Comparison of ENCODE assay signal across 8 cellular contexts in the genomic region with DNA sequence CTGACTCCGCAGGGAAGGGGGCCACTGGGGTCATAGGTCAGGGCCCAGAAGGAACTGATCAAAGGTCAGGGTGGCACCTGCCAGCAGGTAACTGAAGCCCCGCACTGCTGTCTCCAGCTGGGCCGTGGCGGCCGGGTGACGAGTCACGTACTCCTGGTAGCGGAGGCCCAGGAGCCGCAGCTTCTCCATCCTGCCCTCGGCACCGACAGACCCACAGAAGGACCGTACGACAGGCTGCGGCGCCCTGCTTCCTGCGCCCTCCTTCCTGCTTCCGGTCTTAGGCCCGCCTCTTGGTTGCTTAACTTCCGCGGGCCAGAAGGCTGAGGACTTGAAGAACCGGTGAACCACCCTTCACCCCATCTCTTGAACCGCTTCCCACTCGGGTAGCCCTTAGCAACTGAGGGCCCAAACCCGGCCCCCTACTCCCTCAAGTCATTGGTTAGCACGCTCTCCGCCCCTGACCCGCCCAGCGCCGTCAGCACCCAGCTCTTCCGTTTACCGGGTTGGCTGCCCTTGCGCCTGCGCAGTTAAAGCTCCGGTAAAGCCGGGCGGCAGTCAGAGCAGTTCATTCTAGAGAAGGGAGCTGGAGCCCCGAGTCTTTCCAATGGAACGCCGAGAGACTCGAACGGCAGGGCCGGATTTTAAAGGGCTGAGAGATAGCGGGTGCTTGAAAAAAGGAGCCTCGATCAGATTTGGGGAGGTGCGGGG. TPM values are rescaled to one million over a fixed set of nuclear protein-coding genes. Genes with fewer than 3 reads are reported as not detected.
DNase-seq lines count a peak whose midpoint lies in the region; ATAC-seq and TF ChIP-seq lines count a peak whose summit lies in the region.

A gene (minus strand): TSS at position 255 of the 708 bp plus-strand sequence. CDS start 66 bp downstream, at position 189.

- peaks cover 21% of the 10 kb centered on the region for H3K27me3 ChIP-seq in osteoblast (ENCODE audit: insufficient read depth, low read length)
- peaks cover 1% of the 10 kb centered on the region for H3K27me3 ChIP-seq in thoracic aorta (replicated peaks; ENCODE audit: insufficient read depth)

- H3K79me2 ChIP-seq in osteoblast (ENCODE audit: insufficient read depth, low read length) = peaks cover 20% of the 10 kb centered on the region

- DNase-seq in GM10248 (ENCODE audit: extremely low spot score) = peak; percentile 98
- DNase-seq in NCI-H1105 (lab: John Stamatoyannopoulos, UW) = peak; percentile 98
- peak; percentile 99 for DNase-seq in SKM-1 treated with dmso at 0.1 percent for 144 hours (lab: John Stamatoyannopoulos, UW; ENCODE audit: unreplicated experiment)
- peak; percentile 94 for DNase-seq in glutamatergic neuron
- peak; percentile 100 for DNase-seq in osteoblast (ENCODE audit: insufficient read length, low spot score, missing footprints)
- DNase-seq in thoracic aorta (ENCODE audit: low spot score) = peak; percentile 91

- H3K27ac ChIP-seq in osteoblast (ENCODE audit: low read depth, low read length) (peak within 1 kb of the TSS; percentile 84), thoracic aorta (peak within 1 kb of the TSS; percentile 86 to 89)

- H4K20me1 ChIP-seq in osteoblast (ENCODE audit: insufficient read depth, low read length) = peaks cover 13% of the 10 kb centered on the region

- peaks cover 37% of the 10 kb centered on the region for H3K4me1 Mint-ChIP-seq in activated naive CD8-positive, alpha-beta T cell (ENCODE audit: low read depth)
- H3K4me1 Mint-ChIP-seq in glutamatergic neuron (ENCODE audit: low read depth, unreplicated experiment) = peaks cover 3% of the 10 kb centered on the region

- H3K4me2 ChIP-seq in osteoblast (ENCODE audit: insufficient read depth, low read length) = peak within 1 kb of the TSS; percentile 98

- peak; percentile 88 for ATAC-seq in HG02623 (IDR thresholded peaks at IDR 0.05; ENCODE audit: unreplicated experiment)
- ATAC-seq in thoracic aorta (ENCODE audit: insufficient number of reproducible peaks, low FRiP score, low read depth) = peak; percentile 90

- H3K36me3 Mint-ChIP-seq in activated naive CD8-positive, alpha-beta T cell = no peaks in the 10 kb centered on the region
- no peaks in the 10 kb centered on the region for H3K36me3 Mint-ChIP-seq in glutamatergic neuron (ENCODE audit: unreplicated experiment)

- CTCF ChIA-PET in GM10248 (lab: Yijun Ruan, JAX) = interaction anchor here (0.9 to 2.6 kb wide), 4 partner anchors 28 to 200 kb away, joined by 3 to 5 read pairs (median 3); no protein-coding TSS in a partner anchor

- H3K27me3 Mint-ChIP-seq in activated naive CD8-positive, alpha-beta T cell = no peaks in the 10 kb centered on the region
- H3K27me3 Mint-ChIP-seq in glutamatergic neuron (ENCODE audit: unreplicated experiment) = peaks cover 8% of the 10 kb centered on the region

- TF ChIP-seq CTCF in GM10248 (IDR thresholded peaks at IDR 0.05; ENCODE audit: control extremely low read depth, extremely low read depth, low read depth, missing control alignments) (no peak), glutamatergic neuron (IDR thresholded peaks at IDR 0.05; ENCODE audit: partially characterized antibody, unreplicated experiment) (no peak), osteoblast (IDR thresholded peaks at IDR 0.05; ENCODE audit: extremely low read depth, low read depth, low read length) (no peak), thoracic aorta (IDR thresholded peaks at IDR 0.05) (no peak)

- H2AFZ ChIP-seq in osteoblast (ENCODE audit: low read length) = peak within 1 kb of the TSS; percentile 99

- H3K36me3 ChIP-seq in osteoblast (ENCODE audit: insufficient read depth, low read length) = peaks cover 20% of the 10 kb centered on the region
- peaks cover 24% of the 10 kb centered on the region for H3K36me3 ChIP-seq in thoracic aorta

- peak within 1 kb of the TSS; percentile 100 for H3K4me3 ChIP-seq in osteoblast (ENCODE audit: insufficient read depth, low read length)
- H3K4me3 ChIP-seq in thoracic aorta = peak within 1 kb of the TSS; percentile 86

- POLR2A ChIA-PET in GM10248 (lab: Yijun Ruan, JAX) = interaction anchor here (1.0 kb wide), 1 partner anchor 8 kb away, joined by 3 read pairs; no protein-coding TSS in a partner anchor

- H3K27ac Mint-ChIP-seq in activated naive CD8-positive, alpha-beta T cell = peak within 1 kb of the TSS; percentile 97
- peak within 1 kb of the TSS; percentile 97 for H3K27ac Mint-ChIP-seq in glutamatergic neuron (ENCODE audit: unreplicated experiment)

- H3K9me3 ChIP-seq in osteoblast (ENCODE audit: low read depth, low read length) = no peaks in the 10 kb centered on the region
- H3K9me3 ChIP-seq in thoracic aorta = no peaks in the 10 kb centered on the region

- no peaks in the 10 kb centered on the region for H3K9me3 Mint-ChIP-seq in activated naive CD8-positive, alpha-beta T cell (ENCODE audit: low read depth)
- H3K9me3 Mint-ChIP-seq in glutamatergic neuron (ENCODE audit: unreplicated experiment) = peaks cover 10% of the 10 kb centered on the region

- H3K4me1 ChIP-seq in osteoblast (ENCODE audit: insufficient read depth, low read length) (peaks cover 11% of the 10 kb centered on the region), thoracic aorta (ENCODE audit: control insufficient read depth in 1 of 2, low read depth in 2 of 2) (peaks cover 14 to 26% of the 10 kb centered on the region in 2 donors)

- peak within 1 kb of the TSS; percentile 95 for H3K4me3 Mint-ChIP-seq in activated naive CD8-positive, alpha-beta T cell
- H3K4me3 Mint-ChIP-seq in glutamatergic neuron (ENCODE audit: unreplicated experiment) = peak within 1 kb of the TSS; percentile 94

RNA-seq across cellular contexts. Expression of the gene that starts here (rescaled TPM):
- total RNA-seq in glutamatergic neuron (ENCODE audit: unreplicated experiment) (51.8 TPM), osteoblast (27.4 and 28.6 TPM in 2 replicates), thoracic aorta (10 to 100 TPM; 12.1 to 19.8 TPM)

Comparison
In these comparisons a context has a peak if more than half of its experiments do, and no peak if none do; other contexts are left out.
1. Peak in every context shown above with its lines: DNase-seq, ATAC-seq, H3K4me3 ChIP-seq and H3K27ac ChIP-seq.